8 cellular contexts compared by ENCODE assay signal in the genomic region with DNA sequence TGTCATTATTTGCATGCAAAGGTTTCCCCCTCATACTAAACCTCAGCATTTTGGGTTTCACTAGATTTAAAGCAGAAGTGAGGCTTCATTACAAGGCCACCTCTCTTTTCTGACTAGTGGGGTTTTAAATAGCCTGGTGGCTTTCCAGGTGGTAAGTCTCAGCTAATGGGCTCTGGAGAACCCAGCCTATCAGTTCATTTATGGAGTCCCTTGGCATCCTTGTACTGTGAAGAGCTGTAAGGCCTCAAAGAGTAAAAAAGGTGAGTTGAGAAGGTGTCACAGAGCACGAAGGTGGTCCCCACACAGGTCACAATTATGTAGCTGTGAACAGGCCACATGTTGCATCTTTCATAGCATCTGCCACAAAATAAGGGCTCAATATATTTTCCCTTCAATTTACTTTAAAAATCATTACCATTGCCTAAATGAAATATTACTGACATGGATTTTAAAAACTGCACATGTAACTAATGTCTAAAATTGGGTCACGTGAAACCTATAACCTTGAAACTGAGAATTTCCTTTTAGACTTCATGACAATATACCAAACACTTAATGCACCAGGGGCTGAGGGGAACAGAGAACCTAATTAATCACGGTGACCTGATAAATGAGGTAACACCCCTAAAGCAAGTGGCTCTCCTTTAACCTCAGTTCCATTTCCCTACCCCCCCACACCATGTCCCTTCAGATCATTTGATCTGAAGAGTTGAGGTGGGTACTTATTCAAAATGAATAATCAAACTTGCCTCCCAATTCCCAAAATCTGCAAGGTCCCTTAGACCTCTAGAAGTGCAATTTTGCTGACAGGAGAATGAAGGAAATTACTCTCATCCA. TPM values are rescaled to one million over a fixed set of nuclear protein-coding genes. Genes with fewer than 3 reads are reported as not detected.
DNase-seq lines count a peak whose midpoint lies in the region; ATAC-seq, FAIRE-seq and TF ChIP-seq lines count a peak whose summit lies in the region.

No MANE protein-coding gene starts in this region.

- H3K9ac ChIP-seq in ES-I3 (ENCODE audit: low read depth, low read length) (peak overlapping the region; percentile 91; the same call in 1 of the 2 replicates), K562 (ENCODE audit: insufficient read depth in 1 of 2, low read depth in 2 of 2, low read length in 2 of 2) (peak overlapping the region; percentile 78 to 83; a peak in 3 of 4 replicates)

- H3K9me3 ChIP-seq in ES-I3 (ENCODE audit: control insufficient read depth, insufficient read depth, low read length): no peaks in the 10 kb centered on the region; the same call in 1 of the 2 replicates
- 0 out of 2 replicates have a peak, but pooled peaks cover 4% of the 10 kb centered on the region for H3K9me3 ChIP-seq in K562 (replicated peaks; ENCODE audit: control insufficient read depth, insufficient read depth, low read depth, low read length)

- peak overlapping the region; percentile 85 for H3K4me3 ChIP-seq in K562

- 4% methylated on average over 3 of the region's 3 CpGs for WGBS in K562 (ENCODE audit: insufficient coverage, low coverage, missing lambda C conversion rate)

- ATAC-seq in GM19463 (IDR thresholded peaks at IDR 0.05; ENCODE audit: unreplicated experiment) (peak; percentile 46), HG03457 (IDR thresholded peaks at IDR 0.05; ENCODE audit: unreplicated experiment) (peak; percentile 51), K562 (0 out of 3 replicates have a peak, but pooled peaks have one; percentile 1)
- no peak for ATAC-seq in natural killer cell treated with Interleukin-12 subunit alpha and Interleukin-12 subunit beta and Interleukin-15 and Interleukin-18, amount 100 ng/mL, for 72 hours

- CTCF ChIA-PET in K562 (lab: Yijun Ruan, JAX; ENCODE audit: low intra/inter-chr PET ratio): interaction anchor here (0.6 kb wide), 1 partner anchor 63 kb away, joined by 3 read pairs; no protein-coding TSS in a partner anchor

- DNase-seq in K562 (ENCODE audit: extremely low read depth in 1 of 4, low spot score in 3 of 4) (peak; percentile 35 to 41 (median 38)), frontal cortex (ENCODE audit: low spot score in 2 of 2) (no peak), NCI-H2029 (lab: John Stamatoyannopoulos, UW) (no peak), GOT3 (lab: John Stamatoyannopoulos, UW) (no peak)
- DNase-seq in natural killer cell treated with Interleukin-12 subunit alpha and Interleukin-12 subunit beta and Interleukin-15 and Interleukin-18, amount 100 ng/mL, for 72 hours (ENCODE audit: low spot score): no peak

- peaks cover 38 to 54% of the 10 kb centered on the region in 2 donors for H3K4me1 Mint-ChIP-seq in natural killer cell treated with Interleukin-12 subunit alpha and Interleukin-12 subunit beta and Interleukin-15 and Interleukin-18, amount 100 ng/mL, for 72 hours (ENCODE audit: low read depth in 2 of 2)

- no peak overlapping the region; the same call in 1 of the 2 replicates for H2AFZ ChIP-seq in K562 (ENCODE audit: low read depth, low read length)

- TF ChIP-seq POLR2A in K562 (conservative IDR thresholded peaks at IDR 0.05): no peak

- H3K27me3 Mint-ChIP-seq in natural killer cell treated with Interleukin-12 subunit alpha and Interleukin-12 subunit beta and Interleukin-15 and Interleukin-18, amount 100 ng/mL, for 72 hours: no peaks in the 10 kb centered on the region

- POLR2A ChIA-PET in K562 (lab: Yijun Ruan, JAX): interaction anchor here (1.2 to 1.5 kb wide), 2 partner anchors 9 to 16 kb away, joined by 3 to 10 read pairs; no protein-coding TSS in a partner anchor

- H3K4me2 ChIP-seq in K562 (ENCODE audit: insufficient read depth, low read length): peak overlapping the region; percentile 95

- no peak for TF ChIP-seq RAD21 in K562 (CRISPR knock-in tag; conservative IDR thresholded peaks at IDR 0.05 in 1 of 2, IDR thresholded peaks at IDR 0.05 in 1 of 2)

- H3K36me3 ChIP-seq in ES-I3 (ENCODE audit: insufficient read depth, low read length): peaks cover 8% of the 10 kb centered on the region
- H3K36me3 ChIP-seq in K562 (ENCODE audit: control insufficient read depth, insufficient read depth, low read length): peaks cover 29% of the 10 kb centered on the region

- intact Hi-C loops in K562 (cut with micrococcal nuclease): loop anchor here (2.0 kb wide), 1 partner anchor 119 kb away; no protein-coding TSS in a partner anchor

- peak overlapping the region; percentile 90 for H3K4me3 Mint-ChIP-seq in natural killer cell treated with Interleukin-12 subunit alpha and Interleukin-12 subunit beta and Interleukin-15 and Interleukin-18, amount 100 ng/mL, for 72 hours

- no peaks in the 10 kb centered on the region for H4K20me1 ChIP-seq in K562 (replicated peaks; ENCODE audit: control insufficient read depth, insufficient read depth, low read length)

- TSS peak; percentile 50 for BruUV-seq in K562 (replicated peaks; lab: Mats Ljungman, UMichigan)

- no peaks in the 10 kb centered on the region for H3K9me1 ChIP-seq in K562 (ENCODE audit: control insufficient read depth, insufficient read depth, low read length)

- H3K4me1 ChIP-seq in ES-I3 (ENCODE audit: insufficient read depth, low read length): peaks cover 8% of the 10 kb centered on the region
- H3K4me1 ChIP-seq in K562 (replicated peaks in 1 of 2; ENCODE audit: control insufficient read depth in 2 of 2, insufficient read depth in 2 of 2, low read length in 2 of 2): peaks cover 12 to 26% of the 10 kb centered on the region in 2 experiments; a peak in 4 of 5 replicates

- H3K9me3 Mint-ChIP-seq in natural killer cell treated with Interleukin-12 subunit alpha and Interleukin-12 subunit beta and Interleukin-15 and Interleukin-18, amount 100 ng/mL, for 72 hours: no peaks in the 10 kb centered on the region

- H3K27me3 ChIP-seq in K562 (ENCODE audit: control insufficient read depth in 2 of 2, insufficient read depth in 2 of 2, low read length in 2 of 2): no peaks in the 10 kb centered on the region

- in situ Hi-C loops in K562 (cut with MboI): no loop called here

- H3K27ac Mint-ChIP-seq in natural killer cell treated with Interleukin-12 subunit alpha and Interleukin-12 subunit beta and Interleukin-15 and Interleukin-18, amount 100 ng/mL, for 72 hours: peak overlapping the region; percentile 82 to 89

- TF ChIP-seq CTCF in K562 (IDR thresholded peaks at IDR 0.05 in 2 of 3, conservative IDR thresholded peaks at IDR 0.05 in 1 of 3; ENCODE audit: insufficient read depth in 2 of 3, low read depth in 1 of 3, low read length in 3 of 3): no peak

- H3K36me3 Mint-ChIP-seq in natural killer cell treated with Interleukin-12 subunit alpha and Interleukin-12 subunit beta and Interleukin-15 and Interleukin-18, amount 100 ng/mL, for 72 hours: peaks cover 12% of the 10 kb centered on the region

- H3K79me2 ChIP-seq in K562 (ENCODE audit: control insufficient read depth, insufficient read depth, low read length): peaks cover 68% of the 10 kb centered on the region

- FAIRE-seq in K562 (lab: Jason Lieb, UNC) (no peak), frontal cortex (lab: Jason Lieb, UNC) (no peak)

- no peak for TF ChIP-seq EP300 in K562 (IDR thresholded peaks at IDR 0.05; ENCODE audit: low read length)

- peak overlapping the region; percentile 83 for H3K27ac ChIP-seq in K562 (ENCODE audit: extremely low read depth, low read depth, low read length)

TF ChIP-seq in K562, 482 proteins besides CTCF, POLR2A, EP300 and RAD21 (continues in another document):
- TF ChIP-seq NR2C1 (IDR thresholded peaks at IDR 0.05) (peak; percentile 21; the same call in 1 of the 2 replicates), NR2C1 (tag; IDR thresholded peaks at IDR 0.05) (no peak)

RNA-seq across cellular contexts. Expression of a gene that starts 1.3 kb away (rescaled TPM):
- total RNA-seq in K562 (2011; cell fraction: chromatin; rRNA removed; ENCODE audit: low replicate concordance): 128 and 222 TPM in 2 replicates
- total RNA-seq in K562 (2011; cell fraction: nucleolus; rRNA removed): 35.0 and 41.8 TPM in 2 replicates
- total RNA-seq in K562 (2011; cell fraction: nucleoplasm; rRNA removed): 84.0 and 129 TPM in 2 replicates
- total RNA-seq in K562 (2014; rRNA removed) (75.9 and 84.6 TPM in 2 replicates), K562 (2014; rRNA removed; fragmentation: Illumina TruSeq; extraction: Trizol) (124 and 129 TPM in 2 replicates), K562 (2015; rRNA removed; fragmentation: Illumina TruSeq; extraction: Trizol) (110 and 117 TPM in 2 replicates), K562 (2021) (87.6 and 93.9 TPM in 2 replicates), frontal cortex (32.6 TPM)
- polyA plus RNA-seq in K562 (2011; rRNA removed) (74.0 and 96.8 TPM in 2 replicates), K562 (2014; fragmentation: Illumina TruSeq; extraction: Trizol) (90.9 and 102 TPM in 2 replicates), K562 (2014; fragmentation: Nextera tagmentation; extraction: Ambion mirVana) (10 to 100 TPM; 52.2 to 77.9 TPM), K562 (2014; rRNA removed) (73.5 and 81.6 TPM in 2 replicates)
- 21.5 and 25.2 TPM in 2 replicates for polyA plus RNA-seq in K562 (2011; cell fraction: cytosol; rRNA removed)
- 47.2 and 64.4 TPM in 2 replicates for polyA plus RNA-seq in K562 (2011; cell fraction: nucleus; rRNA removed)
- 53.3 and 69.4 TPM in 2 replicates for polyA plus RNA-seq in K562 (2012)
- polyA minus RNA-seq in K562 (2011; rRNA and poly(A)+ RNA removed): 97.7 and 99.2 TPM in 2 replicates
- 34.0 and 38.4 TPM in 2 replicates for polyA minus RNA-seq in K562 (2011; cell fraction: cytosol; rRNA and poly(A)+ RNA removed)
- polyA minus RNA-seq in K562 (2011; cell fraction: nucleus; rRNA and poly(A)+ RNA removed): 76.1 and 92.9 TPM in 2 replicates
- total RNA-seq in natural killer cell treated with Interleukin-12 subunit alpha and Interleukin-12 subunit beta and Interleukin-15 and Interleukin-18, amount 100 ng/mL, for 72 hours: 10 to 100 TPM; 71.3 to 76.7 TPM

RNA-seq across cellular contexts. Expression of a gene that starts 7.9 kb away (rescaled TPM):
- 38.6 and 46.6 TPM in 2 replicates for total RNA-seq in K562 (2011; cell fraction: chromatin; rRNA removed; ENCODE audit: low replicate concordance)
- total RNA-seq in K562 (2011; cell fraction: nucleolus; rRNA removed): 24.1 and 26.5 TPM in 2 replicates
- 35.0 and 36.7 TPM in 2 replicates for total RNA-seq in K562 (2011; cell fraction: nucleoplasm; rRNA removed)
- 24.0 and 24.3 TPM in 2 replicates for total RNA-seq in K562 (2014; rRNA removed)
- total RNA-seq in K562 (2014; rRNA removed; fragmentation: Illumina TruSeq; extraction: Trizol): 42.2 and 46.7 TPM in 2 replicates
- total RNA-seq in K562 (2015; rRNA removed; fragmentation: Illumina TruSeq; extraction: Trizol): 27.1 and 30.2 TPM in 2 replicates
- total RNA-seq in K562 (2021): 28.4 and 29.9 TPM in 2 replicates
- 80.5 and 98.2 TPM in 2 replicates for polyA plus RNA-seq in K562 (2011; rRNA removed)
- polyA plus RNA-seq in K562 (2011; cell fraction: cytosol; rRNA removed): 33.7 and 43.7 TPM in 2 replicates
- 35.3 and 54.0 TPM in 2 replicates for polyA plus RNA-seq in K562 (2011; cell fraction: nucleus; rRNA removed)
- 24.3 and 32.0 TPM in 2 replicates for polyA plus RNA-seq in K562 (2012)
- polyA plus RNA-seq in K562 (2014; fragmentation: Illumina TruSeq; extraction: Trizol): 31.9 and 34.0 TPM in 2 replicates
- 100 to 1,000 TPM in 1 of 2 experiments, 10 to 100 TPM in 1; 97.9 to 107 TPM for polyA plus RNA-seq in K562 (2014; fragmentation: Nextera tagmentation; extraction: Ambion mirVana)
- 31.1 and 32.9 TPM in 2 replicates for polyA plus RNA-seq in K562 (2014; rRNA removed)
- 60.1 and 69.8 TPM in 2 replicates for polyA minus RNA-seq in K562 (2011; rRNA and poly(A)+ RNA removed)
- polyA minus RNA-seq in K562 (2011; cell fraction: cytosol; rRNA and poly(A)+ RNA removed): 12.0 and 29.3 TPM in 2 replicates
- 14.1 and 29.9 TPM in 2 replicates for polyA minus RNA-seq in K562 (2011; cell fraction: nucleus; rRNA and poly(A)+ RNA removed)
- total RNA-seq in natural killer cell treated with Interleukin-12 subunit alpha and Interleukin-12 subunit beta and Interleukin-15 and Interleukin-18, amount 100 ng/mL, for 72 hours: 10 to 100 TPM; 13.1 to 16.2 TPM
- total RNA-seq in frontal cortex: 10.6 TPM

Comparison
In these comparisons a context has a peak if more than half of its experiments do, and no peak if none do; other contexts are left out.
1. ATAC-seq: peak in GM19463 (single experiment), HG03457 (single experiment) and K562 (single experiment); none in natural killer cell treated with Interleukin-12 subunit alpha and Interleukin-12 subunit beta and Interleukin-15 and Interleukin-18, amount 100 ng/mL, for 72 hours (0 of 2).
2. DNase-seq: peak in K562 (4 of 4); none in natural killer cell treated with Interleukin-12 subunit alpha and Interleukin-12 subunit beta and Interleukin-15 and Interleukin-18, amount 100 ng/mL, for 72 hours (single experiment), frontal cortex (0 of 2), NCI-H2029 (single experiment) and GOT3 (single experiment).